ENCODE assay signal across 18 cellular contexts in genomic region chr3:32743934-32744333, GRCh38. TPM values are rescaled to one million over a fixed set of nuclear protein-coding genes. Genes with fewer than 3 reads are reported as not detected.
DNase-seq lines count a peak whose midpoint lies in the region; ATAC-seq and TF ChIP-seq lines count a peak whose summit lies in the region.
"Had no signal": no experiment of that assay in that cellular context is flagged by ENCODE, and none has a peak within 500 bp of the region (broad histone marks: within the 10 kb centered on the region; RNA-seq: fewer than 3 reads in every experiment).

No MANE protein-coding gene starts in this region.

- peaks cover 5% of the 10 kb centered on the region for H3K36me3 ChIP-seq in A673 (ENCODE audit: insufficient read depth, low read length, poor library complexity, severe bottlenecking)
- H3K36me3 ChIP-seq: right atrium auricular region had no signal

- BruUV-seq in A673 (replicated peaks; lab: Mats Ljungman, UMichigan): no TSS peak

- intact Hi-C loops in A673 (cut with micrococcal nuclease; ENCODE audit: unreplicated experiment): no loop called here

- no peak overlapping the region for H3K4me3 ChIP-seq in A673 (ENCODE audit: low read depth, low read length, poor library complexity, severe bottlenecking)
- H3K4me3 ChIP-seq in fibroblast of villous mesenchyme (ENCODE audit: low read depth, low read length): no peak overlapping the region
- H3K4me3 ChIP-seq: esophagus squamous epithelium, lung, right atrium auricular region had no signal

- no peaks in the 10 kb centered on the region for H3K4me1 ChIP-seq in A673 (ENCODE audit: insufficient read depth, low read length, poor library complexity, severe bottlenecking)
- H3K4me1 ChIP-seq: esophagus squamous epithelium, right atrium auricular region had no signal

- TF ChIP-seq CTCF in A673 (conservative IDR thresholded peaks at IDR 0.05; ENCODE audit: low read depth, low read length) (no peak), fibroblast of villous mesenchyme (IDR thresholded peaks at IDR 0.05; ENCODE audit: insufficient read depth, low read depth, low read length) (no peak)

- H3K9me3 ChIP-seq in A673 (ENCODE audit: low read depth, low read length, poor library complexity, severe bottlenecking): no peaks in the 10 kb centered on the region
- H3K9me3 ChIP-seq: esophagus squamous epithelium, right atrium auricular region had no signal

- ATAC-seq in GM21528 (IDR thresholded peaks at IDR 0.05; ENCODE audit: low FRiP score, unreplicated experiment) (no peak), HG03025 (IDR thresholded peaks at IDR 0.05; ENCODE audit: low FRiP score, unreplicated experiment) (no peak), GM21526 (IDR thresholded peaks at IDR 0.05; ENCODE audit: low FRiP score, unreplicated experiment) (no peak)
- ATAC-seq: activated T-helper 17 cell treated with anti-CD3 and anti-CD28 coated beads, Interleukin-2, amount 50 U/mL, for 72 hours; stimulated activated effector memory CD8-positive, alpha-beta T cell treated with anti-CD3 and anti-CD28 coated beads, Interleukin-12 subunit alpha, Interleukin-12 subunit beta, amount 100 ng/mL, for 72 hours had no signal

- CTCF ChIA-PET in A673 (lab: Charles Lee): no interaction called here

- DNase-seq in A673 (ENCODE audit: low spot score): peak; percentile 26
- DNase-seq in HuH-7 (ENCODE audit: low spot score): peak; percentile 88
- peak; percentile 91 for DNase-seq in SIG-M5 treated with dmso at 0.1 percent for 504 hours (lab: John Stamatoyannopoulos, UW; ENCODE audit: unreplicated experiment)
- DNase-seq in fibroblast of villous mesenchyme (ENCODE audit: low read depth): peak; percentile 95
- no peak for DNase-seq in activated CD4-positive, alpha-beta T cell treated with anti-CD3 and anti-CD28 coated beads for 4 hours
- DNase-seq: activated CD4-positive, alpha-beta memory T cell treated with anti-CD3 and anti-CD28 coated beads, Interleukin-2, amount 10 ng/mL, durations not matched to agents 7 days and 5 days; amygdala; esophagus squamous epithelium; NCI-H1930; SHP77 had no signal

- no peaks in the 10 kb centered on the region for H3K27me3 ChIP-seq in A673 (replicated peaks; ENCODE audit: insufficient read depth, low read depth, low read length, poor library complexity)
- H3K27me3 ChIP-seq: esophagus squamous epithelium, right atrium auricular region had no signal

- no peak overlapping the region for H3K27ac ChIP-seq in A673 (ENCODE audit: low read depth, low read length, poor library complexity, severe bottlenecking)
- H3K27ac ChIP-seq: esophagus squamous epithelium, KMS-11, right atrium auricular region had no signal

- POLR2A ChIA-PET in A673 (lab: Charles Lee; ENCODE audit: low non-redundant PET): no interaction called here

RNA-seq across cellular contexts. Expression of gene CNOT10, which starts 58.9 kb away (rescaled TPM):
- total RNA-seq in A673 (2021): 47.8 and 56.4 TPM in 2 replicates
- 28.7 and 31.1 TPM in 2 replicates for total RNA-seq in fibroblast of villous mesenchyme

Comparison
In these comparisons a context has a peak if more than half of its experiments do, and no peak if none do; other contexts are left out.
1. DNase-seq: peak in A673 (single experiment), HuH-7 (single experiment), SIG-M5 treated with dmso at 0.1 percent for 504 hours (single experiment) and fibroblast of villous mesenchyme (single experiment); none in activated CD4-positive, alpha-beta T cell treated with anti-CD3 and anti-CD28 coated beads for 4 hours (0 of 2).